ENCODE assay signal across 17 cellular contexts in genomic region chr9:129002989-129003388, GRCh38.
"Had no signal": no experiment of that assay in that cellular context is flagged by ENCODE, and none has a peak within 500 bp of the region (broad histone marks: within the 10 kb centered on the region; RNA-seq: fewer than 3 reads in every experiment).

No MANE protein-coding gene starts in this region.

- H3K4me1 Mint-ChIP-seq: activated CD8-positive, alpha-beta memory T cell treated with anti-CD3 and anti-CD28 coated beads, Interleukin-2, amount 10 ng/mL, durations not matched to agents 7 days and 5 days had no signal

- H3K9me3 Mint-ChIP-seq: effector memory CD8-positive, alpha-beta T cell; natural killer cell treated with Interleukin-12 subunit alpha and Interleukin-12 subunit beta and Interleukin-15 and Interleukin-18, amount 100 ng/mL, for 72 hours had no signal

- DNase-seq: activated CD8-positive, alpha-beta memory T cell treated with anti-CD3 and anti-CD28 coated beads, Interleukin-2, amount 10 ng/mL, durations not matched to agents 7 days and 5 days; activated gamma-delta T cell treated with Interleukin-2 at 50 U/mL for 16 hours; activated T-cell treated with anti-CD3 and anti-CD28 coated beads, Interleukin-2, amount 50 U/mL, for 1 hour; cerebellar nuclear complex; dermis blood vessel endothelial cell; effector memory CD8-positive, alpha-beta T cell; foreskin melanocyte; kidney glomerular epithelial cell; left ventricle myocardium superior; occipital lobe; psoas muscle; T-helper 9 cell had no signal

- H3K27me3 Mint-ChIP-seq: activated CD8-positive, alpha-beta memory T cell treated with anti-CD3 and anti-CD28 coated beads, Interleukin-2, amount 10 ng/mL, durations not matched to agents 7 days and 5 days; effector memory CD8-positive, alpha-beta T cell; natural killer cell treated with Interleukin-12 subunit alpha and Interleukin-12 subunit beta and Interleukin-15 and Interleukin-18, amount 100 ng/mL, for 72 hours had no signal

- ATAC-seq: activated CD4-positive, CD25-positive, alpha-beta regulatory T cell treated with anti-CD3 and anti-CD28 coated beads, Interleukin-2, amount 50 U/mL, for 24 hours; activated CD8-positive, alpha-beta memory T cell treated with anti-CD3 and anti-CD28 coated beads, Interleukin-2, amount 10 ng/mL, durations not matched to agents 7 days and 5 days; effector memory CD8-positive, alpha-beta T cell; left ventricle myocardium superior; natural killer cell treated with Interleukin-12 subunit alpha and Interleukin-12 subunit beta and Interleukin-15 and Interleukin-18, amount 100 ng/mL, for 72 hours; psoas muscle; sciatic nerve had no signal

- H3K27ac ChIP-seq: epithelial cell of prostate, psoas muscle, thoracic aorta had no signal

- H3K27ac Mint-ChIP-seq: activated CD8-positive, alpha-beta memory T cell treated with anti-CD3 and anti-CD28 coated beads, Interleukin-2, amount 10 ng/mL, durations not matched to agents 7 days and 5 days; natural killer cell treated with Interleukin-12 subunit alpha and Interleukin-12 subunit beta and Interleukin-15 and Interleukin-18, amount 100 ng/mL, for 72 hours had no signal

- H3K4me3 Mint-ChIP-seq: activated CD8-positive, alpha-beta memory T cell treated with anti-CD3 and anti-CD28 coated beads, Interleukin-2, amount 10 ng/mL, durations not matched to agents 7 days and 5 days; effector memory CD8-positive, alpha-beta T cell; natural killer cell treated with Interleukin-12 subunit alpha and Interleukin-12 subunit beta and Interleukin-15 and Interleukin-18, amount 100 ng/mL, for 72 hours had no signal
